In genomic region chr5:73186976-73187375, GRCh38 we compare ENCODE assay signal across 35 cellular contexts. TPM values are rescaled to one million over a fixed set of nuclear protein-coding genes. Genes with fewer than 3 reads are reported as not detected.
"Had no signal": no experiment of that assay in that cellular context is flagged by ENCODE, and none has a peak within 500 bp of the region (broad histone marks: within the 10 kb centered on the region; RNA-seq: fewer than 3 reads in every experiment).

No MANE protein-coding gene starts in this region.

- H3K27ac Mint-ChIP-seq: activated naive CD4-positive, alpha-beta T cell treated with anti-CD3 and anti-CD28 coated beads, Interleukin-2, amount 10 ng/mL, durations not matched to agents 7 days and 5 days; activated naive CD8-positive, alpha-beta T cell treated with anti-CD3 and anti-CD28 coated beads, Interleukin-2, amount 10 ng/mL, durations not matched to agents 7 days and 5 days; activated T-cell treated with anti-CD3 and anti-CD28 coated beads, Interleukin-2, amount 50 U/mL, for 24 hours; memory B cell; natural killer cell treated with Interleukin-12 subunit alpha and Interleukin-12 subunit beta and Interleukin-15 and Interleukin-18, amount 100 ng/mL, for 72 hours had no signal

- H3K4me3 ChIP-seq: coronary artery, dorsolateral prefrontal cortex, heart left ventricle, thoracic aorta, upper lobe of left lung, vagina had no signal

- H3K4me1 Mint-ChIP-seq: activated naive CD4-positive, alpha-beta T cell treated with anti-CD3 and anti-CD28 coated beads, Interleukin-2, amount 10 ng/mL, durations not matched to agents 7 days and 5 days; activated naive CD8-positive, alpha-beta T cell treated with anti-CD3 and anti-CD28 coated beads, Interleukin-2, amount 10 ng/mL, durations not matched to agents 7 days and 5 days; memory B cell had no signal

- ATAC-seq: foreskin keratinocyte; heart left ventricle; natural killer cell treated with Interleukin-12 subunit alpha and Interleukin-12 subunit beta and Interleukin-15 and Interleukin-18, amount 100 ng/mL, for 72 hours; right cardiac atrium; stimulated activated naive CD8-positive, alpha-beta T cell treated with anti-CD3 and anti-CD28 coated beads, Interleukin-15, Interleukin-2, amounts not matched to agents 100 U/mL and 50 U/mL, for 24 hours had no signal

- DNase-seq: activated CD4-positive, alpha-beta T cell treated with anti-CD3 and anti-CD28 coated beads for 4 hours; activated CD4-positive, alpha-beta T cell treated with anti-CD3 and anti-CD28 coated beads, Interleukin-2, amount 50 U/mL, for 4 hours; activated CD4-positive, CD25-positive, alpha-beta regulatory T cell; activated CD8-positive, alpha-beta memory T cell treated with anti-CD3 and anti-CD28 coated beads, Interleukin-2, amount 50 U/mL, for 4 hours; activated gamma-delta T cell; activated naive CD4-positive, alpha-beta T cell treated with anti-CD3 and anti-CD28 coated beads, Interleukin-2, amount 10 ng/mL, durations not matched to agents 7 days and 5 days; activated naive CD8-positive, alpha-beta T cell treated with anti-CD3 and anti-CD28 coated beads, Interleukin-2, amount 10 ng/mL, durations not matched to agents 7 days and 5 days; activated T-cell treated with anti-CD3 and anti-CD28 coated beads, Interleukin-2, amount 50 U/mL, for 24 hours; amniotic stem cell; brain microvascular endothelial cell; dorsolateral prefrontal cortex; effector memory CD4-positive, alpha-beta T cell; erythroblast; foreskin keratinocyte; heart left ventricle; posterior cingulate gyrus; right cardiac atrium; stimulated activated CD4-positive, alpha-beta T cell treated with anti-CD3 and anti-CD28 coated beads, Interleukin-12 subunit alpha, Interleukin-12 subunit beta, amount 100 ng/mL, for 4 hours; stimulated activated CD4-positive, alpha-beta T cell treated with anti-CD3 and anti-CD28 coated beads, Interleukin-4, amount 100 ng/mL, for 1 hour; stimulated activated naive CD8-positive, alpha-beta T cell treated with anti-CD3 and anti-CD28 coated beads, Interleukin-15, Interleukin-2, amounts not matched to agents 100 U/mL and 50 U/mL, for 24 hours; upper lobe of left lung had no signal

- H3K4me3 Mint-ChIP-seq: activated naive CD4-positive, alpha-beta T cell treated with anti-CD3 and anti-CD28 coated beads, Interleukin-2, amount 10 ng/mL, durations not matched to agents 7 days and 5 days; activated naive CD8-positive, alpha-beta T cell treated with anti-CD3 and anti-CD28 coated beads, Interleukin-2, amount 10 ng/mL, durations not matched to agents 7 days and 5 days; activated T-cell treated with anti-CD3 and anti-CD28 coated beads, Interleukin-2, amount 50 U/mL, for 24 hours; memory B cell; natural killer cell treated with Interleukin-12 subunit alpha and Interleukin-12 subunit beta and Interleukin-15 and Interleukin-18, amount 100 ng/mL, for 72 hours had no signal

- H3K36me3 Mint-ChIP-seq: activated naive CD4-positive, alpha-beta T cell treated with anti-CD3 and anti-CD28 coated beads, Interleukin-2, amount 10 ng/mL, durations not matched to agents 7 days and 5 days; activated naive CD8-positive, alpha-beta T cell treated with anti-CD3 and anti-CD28 coated beads, Interleukin-2, amount 10 ng/mL, durations not matched to agents 7 days and 5 days had no signal

- H3K9me3 Mint-ChIP-seq: activated naive CD4-positive, alpha-beta T cell treated with anti-CD3 and anti-CD28 coated beads, Interleukin-2, amount 10 ng/mL, durations not matched to agents 7 days and 5 days; natural killer cell treated with Interleukin-12 subunit alpha and Interleukin-12 subunit beta and Interleukin-15 and Interleukin-18, amount 100 ng/mL, for 72 hours had no signal

RNA-seq across cellular contexts. Expression of gene TMEM174, which starts 14.0 kb away (rescaled TPM):
- total RNA-seq: activated CD8-positive, alpha-beta memory T cell treated with anti-CD3 and anti-CD28 coated beads for 36 hours; activated naive CD8-positive, alpha-beta T cell treated with anti-CD3 and anti-CD28 coated beads, Interleukin-2, amount 10 ng/mL, durations not matched to agents 7 days and 5 days; astrocyte; cardiac septum; cerebellum; dorsolateral prefrontal cortex; fibroblast of lung; foreskin keratinocyte; heart left ventricle; kidney epithelial cell; lower leg skin; natural killer cell treated with Interleukin-12 subunit alpha and Interleukin-12 subunit beta and Interleukin-15 and Interleukin-18, amount 100 ng/mL, for 72 hours; omental fat pad; right cardiac atrium; T-helper 1 cell treated with Interleukin-12 subunit alpha and Interleukin-12 subunit beta and Interleukin-4 antibody, amounts not matched to agents 30 ng/mL and 1 ng/mL, for 36 hours; thoracic aorta; upper lobe of left lung; vagina had no signal
- polyA plus RNA-seq: fibroblast of lung, foreskin keratinocyte, heart left ventricle, right cardiac atrium had no signal
